In the genomic region with DNA sequence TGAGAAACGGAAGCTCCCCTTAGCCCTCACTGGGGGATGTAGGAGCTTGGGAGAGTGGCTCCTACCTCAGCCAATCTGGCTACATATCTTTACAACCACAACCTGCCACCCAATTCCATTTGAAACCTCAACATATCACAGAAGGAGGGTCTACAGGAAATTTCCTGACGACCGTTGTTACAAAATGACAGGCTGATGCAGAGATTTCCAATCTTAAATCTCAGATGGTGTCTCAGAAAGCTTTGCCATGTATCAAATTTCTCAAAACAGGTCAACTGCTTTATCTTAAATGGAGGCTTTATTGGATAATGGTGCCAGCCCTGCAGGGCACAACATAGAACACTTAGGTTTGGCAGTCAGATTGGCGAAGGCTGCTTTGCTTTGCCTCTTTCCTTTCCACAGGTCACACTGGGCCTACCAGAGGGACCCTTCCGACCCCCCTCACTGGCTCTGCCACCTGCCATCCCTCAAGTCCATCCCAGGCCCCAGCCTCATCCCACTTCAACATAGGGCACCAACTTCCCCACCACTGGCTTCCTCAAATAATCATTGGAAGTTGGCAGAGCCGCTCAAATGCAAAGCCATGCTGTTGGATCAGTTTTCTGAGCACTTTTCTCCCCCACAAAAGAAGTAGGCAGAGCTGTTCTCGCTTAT, we compare ENCODE assay signal across 23 cellular contexts.
"Had no signal": no experiment of that assay in that cellular context is flagged by ENCODE, and none has a peak within 500 bp of the region (broad histone marks: within the 10 kb centered on the region; RNA-seq: fewer than 3 reads in every experiment).

No MANE protein-coding gene starts in this region.

- H3K36me3 ChIP-seq: gastroesophageal sphincter, right lobe of liver, upper lobe of right lung had no signal

- H3K27ac ChIP-seq: gastroesophageal sphincter, hepatocyte, right lobe of liver, upper lobe of right lung had no signal

- DNase-seq: activated CD4-positive, alpha-beta T cell treated with anti-CD3 and anti-CD28 coated beads for 36 hours; activated CD4-positive, CD25-positive, alpha-beta regulatory T cell; activated CD8-positive, alpha-beta T cell treated with anti-CD3 and anti-CD28 coated beads, Interleukin-2, amount 10 ng/mL, durations not matched to agents 7 days and 5 days; activated gamma-delta T cell; activated naive CD4-positive, alpha-beta T cell treated with anti-CD3 and anti-CD28 coated beads, Interleukin-2, amount 50 U/mL, for 16 hours; activated naive CD8-positive, alpha-beta T cell treated with anti-CD3 and anti-CD28 coated beads, Interleukin-2, amount 50 U/mL, for 24 hours; dermis blood vessel endothelial cell; effector memory CD8-positive, alpha-beta T cell; left cardiac atrium; left ventricle myocardium superior; right lobe of liver; stimulated activated CD4-positive, alpha-beta T cell treated with anti-CD3 and anti-CD28 coated beads, Interleukin-12 subunit alpha, Interleukin-12 subunit beta, amount 100 ng/mL, for 4 hours; stimulated activated CD4-positive, alpha-beta T cell treated with anti-CD3 and anti-CD28 coated beads, Interleukin-4, amount 100 ng/mL, for 24 hours; upper lobe of right lung had no signal

- H3K27ac Mint-ChIP-seq: activated CD4-positive, alpha-beta T cell treated with anti-CD3 and anti-CD28 coated beads for 36 hours; activated CD8-positive, alpha-beta T cell treated with anti-CD3 and anti-CD28 coated beads, Interleukin-2, amount 10 ng/mL, durations not matched to agents 7 days and 5 days; activated naive CD8-positive, alpha-beta T cell treated with anti-CD3 and anti-CD28 coated beads, Interleukin-2, amount 50 U/mL, for 24 hours; activated T-helper 1 cell treated with anti-CD3 and anti-CD28 coated beads, Interleukin-12 subunit alpha, Interleukin-12 subunit beta, Interleukin-2, Interleukin-4 antibody, amounts not matched to agents 30 ng/mL and 10 ng/mL and 1 ng/mL, durations not matched to agents 14 hours and 24 hours and 36 hours; effector memory CD8-positive, alpha-beta T cell; naive thymus-derived CD4-positive, alpha-beta T cell; stimulated activated effector memory CD8-positive, alpha-beta T cell treated with anti-CD3 and anti-CD28 coated beads, Interleukin-12 subunit alpha, Interleukin-12 subunit beta, amount 100 ng/mL, for 72 hours; stimulated activated naive CD8-positive, alpha-beta T cell treated with anti-CD3 and anti-CD28 coated beads, Interleukin-15, Interleukin-2, amounts not matched to agents 100 ng/mL and 50 ng/mL, for 24 hours had no signal

- H3K4me3 Mint-ChIP-seq: activated CD4-positive, alpha-beta T cell treated with anti-CD3 and anti-CD28 coated beads for 36 hours; activated CD8-positive, alpha-beta T cell treated with anti-CD3 and anti-CD28 coated beads, Interleukin-2, amount 10 ng/mL, durations not matched to agents 7 days and 5 days; activated naive CD8-positive, alpha-beta T cell treated with anti-CD3 and anti-CD28 coated beads, Interleukin-2, amount 50 U/mL, for 24 hours; activated T-helper 1 cell treated with anti-CD3 and anti-CD28 coated beads, Interleukin-12 subunit alpha, Interleukin-12 subunit beta, Interleukin-2, Interleukin-4 antibody, amounts not matched to agents 30 ng/mL and 10 ng/mL and 1 ng/mL, durations not matched to agents 14 hours and 24 hours and 36 hours; central memory CD8-positive, alpha-beta T cell; effector memory CD8-positive, alpha-beta T cell; naive thymus-derived CD4-positive, alpha-beta T cell; neural crest cell; stimulated activated effector memory CD8-positive, alpha-beta T cell treated with anti-CD3 and anti-CD28 coated beads, Interleukin-12 subunit alpha, Interleukin-12 subunit beta, amount 100 ng/mL, for 72 hours; stimulated activated naive CD8-positive, alpha-beta T cell treated with anti-CD3 and anti-CD28 coated beads, Interleukin-15, Interleukin-2, amounts not matched to agents 100 ng/mL and 50 ng/mL, for 24 hours had no signal

- H3K9me3 ChIP-seq: gastroesophageal sphincter, right lobe of liver, upper lobe of right lung had no signal

- H3K9me3 Mint-ChIP-seq: activated T-helper 1 cell treated with anti-CD3 and anti-CD28 coated beads, Interleukin-12 subunit alpha, Interleukin-12 subunit beta, Interleukin-2, Interleukin-4 antibody, amounts not matched to agents 30 ng/mL and 10 ng/mL and 1 ng/mL, durations not matched to agents 14 hours and 24 hours and 36 hours; central memory CD8-positive, alpha-beta T cell had no signal

- H3K27me3 ChIP-seq: gastroesophageal sphincter, hepatocyte, right lobe of liver, upper lobe of right lung had no signal

- H3K36me3 Mint-ChIP-seq: naive thymus-derived CD4-positive, alpha-beta T cell had no signal

- H3K4me3 ChIP-seq: gastroesophageal sphincter, hepatocyte, right lobe of liver, skin epidermis, upper lobe of right lung had no signal

- H3K4me1 ChIP-seq: right lobe of liver, upper lobe of right lung had no signal

- H3K4me1 Mint-ChIP-seq: activated CD4-positive, alpha-beta T cell treated with anti-CD3 and anti-CD28 coated beads for 36 hours; activated naive CD8-positive, alpha-beta T cell treated with anti-CD3 and anti-CD28 coated beads, Interleukin-2, amount 50 U/mL, for 24 hours; central memory CD8-positive, alpha-beta T cell; neural crest cell had no signal
